9 cellular contexts compared by ENCODE assay signal in the genomic region with DNA sequence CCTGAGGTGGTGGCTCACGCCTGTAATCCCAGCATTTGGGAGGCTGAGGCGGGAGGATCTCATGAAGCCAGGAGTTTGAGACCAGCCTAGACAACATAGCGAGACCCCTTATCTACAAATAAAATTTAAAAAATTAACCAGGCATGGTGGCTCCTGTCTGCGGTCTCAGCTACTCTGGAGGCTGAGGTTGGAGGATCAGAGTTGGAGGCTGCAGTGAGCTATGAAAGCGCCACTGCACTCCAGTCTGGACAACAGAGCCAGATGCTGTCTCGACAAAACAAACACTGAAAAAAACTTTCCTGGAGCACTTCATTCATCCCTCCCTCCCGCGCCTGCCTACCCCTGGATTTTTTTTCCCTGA. TPM values are rescaled to one million over a fixed set of nuclear protein-coding genes. Genes with fewer than 3 reads are reported as not detected.
DNase-seq lines count a peak whose midpoint lies in the region; ATAC-seq, FAIRE-seq and TF ChIP-seq lines count a peak whose summit lies in the region.
"Had no signal": no experiment of that assay in that cellular context is flagged by ENCODE, and none has a peak within 500 bp of the region (broad histone marks: within the 10 kb centered on the region; RNA-seq: fewer than 3 reads in every experiment).

No MANE protein-coding gene starts in this region.

- H3K27me3 ChIP-seq in heart right ventricle (peaks cover 0 to 7% (median 0%) of the 10 kb centered on the region in 7 donors), astrocyte (ENCODE audit: insufficient read depth, low read length) (peaks cover 3% of the 10 kb centered on the region), mononuclear cell (ENCODE audit: insufficient read depth, low read length) (peaks cover 1% of the 10 kb centered on the region), upper lobe of right lung (no peaks in the 10 kb centered on the region)

- no peak for FAIRE-seq in astrocyte (lab: Jason Lieb, UNC)
- FAIRE-seq: TTC549 had no signal

- no peaks in the 10 kb centered on the region for H3K36me3 Mint-ChIP-seq in astrocyte (ENCODE audit: low read depth, unreplicated experiment)

- WGBS in heart right ventricle, 2 donors: 61 to 64% methylated on average over 8 of the region's 8 CpGs

- DNase-seq in heart right ventricle (no peak), left cardiac atrium (no peak), astrocyte (ENCODE audit: low read depth) (no peak), upper lobe of right lung (no peak), SHP77 treated with DMSO at 0.1 percent for 48 hours (lab: John Stamatoyannopoulos, UW) (no peak), COLO829 (ENCODE audit: low spot score) (no peak)

- H3K27ac ChIP-seq in heart right ventricle (peak overlapping the region in 6 of 10 donors; percentile 87 to 99 (median 95)), astrocyte (ENCODE audit: low read depth, low read length) (no peak overlapping the region), upper lobe of right lung (peak overlapping the region; percentile 91)

- peaks cover 12% of the 10 kb centered on the region for H4K20me1 ChIP-seq in astrocyte (ENCODE audit: insufficient read depth, low read length)

- H3K4me3 Mint-ChIP-seq in astrocyte (ENCODE audit: unreplicated experiment): peak overlapping the region; percentile 82

- no peaks in the 10 kb centered on the region for H3K9me3 Mint-ChIP-seq in astrocyte (ENCODE audit: unreplicated experiment)

- H3K4me1 ChIP-seq in heart right ventricle (peaks cover 6 to 33% (median 17%) of the 10 kb centered on the region in 9 donors), astrocyte (ENCODE audit: insufficient read depth, low read length) (peaks cover 6% of the 10 kb centered on the region), mononuclear cell (ENCODE audit: insufficient read depth, low read length) (peaks cover 32% of the 10 kb centered on the region), upper lobe of right lung (peaks cover 15% of the 10 kb centered on the region)

- peak overlapping the region; percentile 98 for H3K4me2 ChIP-seq in astrocyte (ENCODE audit: low read length)

- H3K9ac ChIP-seq in astrocyte (ENCODE audit: low read length): no peak overlapping the region

- no peaks in the 10 kb centered on the region for H3K4me1 Mint-ChIP-seq in astrocyte (ENCODE audit: low read depth, unreplicated experiment)

- intact Hi-C loops in heart right ventricle (cut with DNase I) (loop anchor here in 2 of 10 donors (5.0 kb wide), 2 partner anchors 36 to 41 kb away; partner anchors contain the start of gene KEAP1 (in 1 of the 2)), left cardiac atrium (cut with DNase I) (no loop called here), upper lobe of right lung (cut with DNase I) (no loop called here)

- H3K27me3 Mint-ChIP-seq in astrocyte (ENCODE audit: low read depth, unreplicated experiment): peaks cover 13% of the 10 kb centered on the region

- no peak overlapping the region for H3K27ac Mint-ChIP-seq in astrocyte (ENCODE audit: unreplicated experiment)

- TF ChIP-seq CTCF in heart right ventricle (IDR thresholded peaks at IDR 0.05) (no peak), astrocyte (IDR thresholded peaks at IDR 0.05; ENCODE audit: insufficient read depth, low read depth, low read length) (no peak), upper lobe of right lung (IDR thresholded peaks at IDR 0.05) (no peak)

- H3K4me3 ChIP-seq in heart right ventricle: peak overlapping the region; percentile 75 to 99 (median 94)
- no peak overlapping the region for H3K4me3 ChIP-seq in astrocyte (ENCODE audit: insufficient read depth, low read depth, low read length)
- peak overlapping the region; percentile 81 for H3K4me3 ChIP-seq in mononuclear cell (ENCODE audit: low read length)
- peak overlapping the region; percentile 88 for H3K4me3 ChIP-seq in upper lobe of right lung

- H3K9me3 ChIP-seq in heart right ventricle: no peaks in the 10 kb centered on the region
- no peaks in the 10 kb centered on the region for H3K9me3 ChIP-seq in astrocyte (ENCODE audit: insufficient read depth, low read depth, low read length)
- H3K9me3 ChIP-seq in mononuclear cell (ENCODE audit: low read depth, low read length): no peaks in the 10 kb centered on the region
- H3K9me3 ChIP-seq in upper lobe of right lung: no peaks in the 10 kb centered on the region

- no peak overlapping the region for H2AFZ ChIP-seq in astrocyte (ENCODE audit: low read depth, low read length)

- ATAC-seq in heart right ventricle: no peak
- ATAC-seq in left cardiac atrium: no peak
- ATAC-seq in upper lobe of right lung: no peak
- no peak for ATAC-seq in HG03135 (IDR thresholded peaks at IDR 0.05; ENCODE audit: unreplicated experiment)

- H3K36me3 ChIP-seq in heart right ventricle (peaks cover 0 to 27% (median 8%) of the 10 kb centered on the region in 9 donors), astrocyte (ENCODE audit: insufficient read depth, low read length) (no peaks in the 10 kb centered on the region), upper lobe of right lung (peaks cover 24% of the 10 kb centered on the region)

- peaks cover 28% of the 10 kb centered on the region for H3K79me2 ChIP-seq in astrocyte (ENCODE audit: insufficient read depth, low read length)

RNA-seq across cellular contexts. Expression of gene ATG4D, which starts 0.7 kb away (rescaled TPM):
- 10 to 100 TPM; 47.6 to 62.4 (median 54.5) TPM for total RNA-seq in heart right ventricle
- polyA plus RNA-seq in heart right ventricle: 10 to 100 TPM; 62.0 to 66.2 TPM
- 10 to 100 TPM; 41.6 to 50.2 TPM for total RNA-seq in left cardiac atrium
- 23.5 and 24.8 TPM in 2 replicates for total RNA-seq in astrocyte
- total RNA-seq in mononuclear cell: 30.7 TPM
- 21.0 TPM for total RNA-seq in upper lobe of right lung

RNA-seq across cellular contexts. Expression of gene KRI1, which starts 22.8 kb away (rescaled TPM):
- total RNA-seq in heart right ventricle (10 to 100 TPM in 6 of 10 donors, 1 to 10 TPM in 4; 8.4 to 14.2 (median 10.3) TPM), left cardiac atrium (10 to 100 TPM; 11.0 to 15.0 TPM), astrocyte (14.1 and 15.9 TPM in 2 replicates), mononuclear cell (6.7 TPM), upper lobe of right lung (19.6 TPM)
- polyA plus RNA-seq in heart right ventricle: 10 to 100 TPM; 14.4 to 17.5 TPM

RNA-seq across cellular contexts. Expression of gene CDKN2D, which starts 25.7 kb away (rescaled TPM):
- total RNA-seq in heart right ventricle (10 to 100 TPM in 5 of 10 donors, 1 to 10 TPM in 5; 7.7 to 19.2 (median 10.3) TPM), left cardiac atrium (1 to 10 TPM; 6.6 TPM), astrocyte (5.4 and 6.1 TPM in 2 replicates), mononuclear cell (84.0 TPM), upper lobe of right lung (10.5 TPM)
- 10 to 100 TPM in 1 of 2 donors, 1 to 10 TPM in 1; 5.7 to 25.6 TPM for polyA plus RNA-seq in heart right ventricle

RNA-seq across cellular contexts. Expression of gene S1PR5, which starts 25.8 kb away (rescaled TPM):
- total RNA-seq in heart right ventricle (1 to 10 TPM in 1 of 10 donors, under 1 TPM in 6, not detected in 3; 0.12 to 1.1 (median 0.36) TPM), left cardiac atrium (under 1 TPM; 0.21 to 0.29 TPM), astrocyte (1.00 and 1.1 TPM in 2 replicates), mononuclear cell (36.9 TPM), upper lobe of right lung (2.1 TPM)
- under 1 TPM; 0.13 to 0.15 TPM for polyA plus RNA-seq in heart right ventricle

RNA-seq across cellular contexts. Expression of gene KEAP1, which starts 39.9 kb away (rescaled TPM):
- total RNA-seq in heart right ventricle: 10 to 100 TPM; 51.4 to 84.9 (median 60.0) TPM
- 10 to 100 TPM; 49.1 to 74.5 TPM for polyA plus RNA-seq in heart right ventricle
- total RNA-seq in left cardiac atrium: 10 to 100 TPM; 53.5 to 55.1 TPM
- 43.6 and 49.4 TPM in 2 replicates for total RNA-seq in astrocyte
- total RNA-seq in mononuclear cell: 10.4 TPM
- 69.1 TPM for total RNA-seq in upper lobe of right lung
